ENCODE assay signal across 17 cellular contexts in genomic region chr18:34805117-34805882, GRCh38.
DNase-seq lines count a peak whose midpoint lies in the region; ATAC-seq and TF ChIP-seq lines count a peak whose summit lies in the region.
"Had no signal": no experiment of that assay in that cellular context is flagged by ENCODE, and none has a peak within 500 bp of the region (broad histone marks: within the 10 kb centered on the region; RNA-seq: fewer than 3 reads in every experiment).

No MANE protein-coding gene starts in this region.

- peak overlapping the region in 4 of 5 experiments; percentile 33 to 96 (median 66) for H3K27ac Mint-ChIP-seq in brain
- H3K27ac Mint-ChIP-seq: B cell; CD8-positive, alpha-beta T cell had no signal

- peak; percentile 32 for ATAC-seq in left lobe of liver
- ATAC-seq: CD8-positive, alpha-beta T cell; GM12878 had no signal

- no peak overlapping the region for H3K4me3 Mint-ChIP-seq in brain
- H3K4me3 Mint-ChIP-seq: B cell; CD8-positive, alpha-beta T cell had no signal

- peaks cover 3% of the 10 kb centered on the region for H3K27me3 Mint-ChIP-seq in brain

- no peaks in the 10 kb centered on the region for H3K9me3 Mint-ChIP-seq in brain
- H3K9me3 Mint-ChIP-seq: CD8-positive, alpha-beta T cell had no signal

- peak overlapping the region; percentile 39 for H3K27ac ChIP-seq in cingulate gyrus (ENCODE audit: low read depth, low read length)
- peak overlapping the region in 2 of 3 donors; percentile 15 to 59 for H3K27ac ChIP-seq in thyroid gland
- H3K27ac ChIP-seq: BLaER1 treated with 17β-estradiol and CSF1 and Interleukin-3, amounts not matched to agents 10 nM and 100 nM; GM23248 had no signal

- TF ChIP-seq POLR2A in thyroid gland (IDR thresholded peaks at IDR 0.05) = no peak

- intact Hi-C loops in thyroid gland (cut with DNase I) = no loop called here

- no peaks in the 10 kb centered on the region for H3K9me3 ChIP-seq in thyroid gland
- H3K9me3 ChIP-seq: BLaER1 treated with 17β-estradiol and CSF1 and Interleukin-3, amounts not matched to agents 10 nM and 100 nM; HAP-1 had no signal

- no peaks in the 10 kb centered on the region for H3K36me3 ChIP-seq in thyroid gland
- H3K36me3 ChIP-seq: HAP-1 had no signal

- H3K4me1 Mint-ChIP-seq in brain = peaks cover 51% of the 10 kb centered on the region
- H3K4me1 Mint-ChIP-seq: B cell had no signal

- TF ChIP-seq CTCF in brain (conservative IDR thresholded peaks at IDR 0.05) (no peak), thyroid gland (IDR thresholded peaks at IDR 0.05) (no peak)

- 65 to 77% methylated on average over 7 of the region's 7 CpGs for WGBS in thyroid gland, 2 donors

- no peak for DNase-seq in left lobe of liver (ENCODE audit: low spot score)
- no peak for DNase-seq in thyroid gland
- DNase-seq in DMS 273 (lab: John Stamatoyannopoulos, UW; ENCODE audit: unreplicated experiment) = no peak
- DNase-seq in T1000 (lab: John Stamatoyannopoulos, UW) = no peak
- DNase-seq: Calu3; CD8-positive, alpha-beta T cell; DMS 273 treated with DMSO at 0.1 percent for 48 hours; DMS53; DND-41; EL; GM23248 had no signal

- H3K27me3 ChIP-seq in thyroid gland = no peaks in the 10 kb centered on the region
- H3K27me3 ChIP-seq: BLaER1 treated with 17β-estradiol and CSF1 and Interleukin-3, amounts not matched to agents 10 nM and 100 nM had no signal

- H3K4me3 ChIP-seq in thyroid gland (replicated peaks in 1 of 3) = no peak overlapping the region
- H3K4me3 ChIP-seq: BLaER1 treated with 17β-estradiol and CSF1 and Interleukin-3, amounts not matched to agents 10 nM and 100 nM; GM12878; GM23248; HAP-1 had no signal

- peaks cover 6% of the 10 kb centered on the region for H3K36me3 Mint-ChIP-seq in brain
- H3K36me3 Mint-ChIP-seq: CD8-positive, alpha-beta T cell had no signal

- H3K4me1 ChIP-seq in thyroid gland = peaks cover 25 to 37% of the 10 kb centered on the region in 2 donors
- H3K4me1 ChIP-seq: BLaER1 treated with 17β-estradiol and CSF1 and Interleukin-3, amounts not matched to agents 10 nM and 100 nM had no signal
